1 cellular context compared by ENCODE assay signal in genomic region chr16:740764-741505, GRCh38.
TF ChIP-seq lines count a peak whose summit lies in the region.

Gene CIAO3, minus strand, starts transcription at chr16:740997. Its CDS starts 12 bp downstream, at chr16:740985.

TF ChIP-seq in HepG2, 621 proteins besides CTCF, POLR2A, EP300 and RAD21 (continued from another document and continues in another):
- no peak for TF ChIP-seq ZNF280D (CRISPR knock-in tag; IDR thresholded peaks at IDR 0.05)
- no peak for TF ChIP-seq SP1 (IDR thresholded peaks at IDR 0.05)
- peak; percentile 76 for TF ChIP-seq SP1 (CRISPR knock-in tag; IDR thresholded peaks at IDR 0.05)
- peak; percentile 23; the same call in 1 of the 2 replicates for TF ChIP-seq ZNF143 (CRISPR knock-in tag; IDR thresholded peaks at IDR 0.05)
- TF ChIP-seq HOXA7 (CRISPR knock-in tag; IDR thresholded peaks at IDR 0.05): no peak
- peak; percentile 97 for TF ChIP-seq ZNF800 (CRISPR knock-in tag; IDR thresholded peaks at IDR 0.05)
- no peak for TF ChIP-seq DZIP1 (CRISPR knock-in tag; IDR thresholded peaks at IDR 0.05)
- no peak for TF ChIP-seq KAT2B (IDR thresholded peaks at IDR 0.05; ENCODE audit: borderline replicate concordance, low read depth, low read length)
- no peak for TF ChIP-seq REXO4 (CRISPR knock-in tag; IDR thresholded peaks at IDR 0.05; ENCODE audit: borderline replicate concordance)
- TF ChIP-seq ZNF280B (CRISPR knock-in tag; IDR thresholded peaks at IDR 0.05; ENCODE audit: borderline replicate concordance): 0 out of 2 replicates have a peak, but pooled peaks have one; percentile 22
- TF ChIP-seq ZNF138 (CRISPR knock-in tag; IDR thresholded peaks at IDR 0.05; ENCODE audit: low read depth): peak; percentile 78; the same call in 1 of the 2 replicates
- TF ChIP-seq SOX13 (IDR thresholded peaks at IDR 0.05): no peak
- TF ChIP-seq SOX13 (CRISPR knock-in tag; conservative IDR thresholded peaks at IDR 0.05 in 1 of 2, IDR thresholded peaks at IDR 0.05 in 1 of 2): peak in 1 of 2 experiments; percentile 6; a peak in 1 of 4 replicates
- no peak for TF ChIP-seq ZNF354B (CRISPR knock-in tag; IDR thresholded peaks at IDR 0.05)
- TF ChIP-seq CHD4 (IDR thresholded peaks at IDR 0.05; ENCODE audit: borderline replicate concordance, low read length): no peak
- TF ChIP-seq MTF2 (CRISPR knock-in tag; IDR thresholded peaks at IDR 0.05; ENCODE audit: borderline replicate concordance): no peak
- no peak for TF ChIP-seq NFE2 (CRISPR knock-in tag; IDR thresholded peaks at IDR 0.05)
- TF ChIP-seq MEF2D (CRISPR knock-in tag; IDR thresholded peaks at IDR 0.05): no peak
- TF ChIP-seq ZBTB10 (CRISPR knock-in tag; IDR thresholded peaks at IDR 0.05; ENCODE audit: borderline replicate concordance): peak; percentile 90; the same call in 1 of the 2 replicates
- peak; percentile 54; the same call in 1 of the 2 replicates for TF ChIP-seq ZNF776 (CRISPR knock-in tag; IDR thresholded peaks at IDR 0.05)
- TF ChIP-seq ZBTB3 (CRISPR knock-in tag; IDR thresholded peaks at IDR 0.05; ENCODE audit: borderline replicate concordance, low read depth): peak; percentile 55; the same call in 1 of the 2 replicates
- TF ChIP-seq ZNF792 (CRISPR knock-in tag; IDR thresholded peaks at IDR 0.05): peak; percentile 71; the same call in 1 of the 2 replicates
- TF ChIP-seq JARID2 (CRISPR knock-in tag; IDR thresholded peaks at IDR 0.05; ENCODE audit: insufficient replicate concordance): peak; percentile 28
- peak; percentile 46 for TF ChIP-seq ELF3 (CRISPR knock-in tag; IDR thresholded peaks at IDR 0.05)
- no peak for TF ChIP-seq ZBTB49 (CRISPR knock-in tag; IDR thresholded peaks at IDR 0.05; ENCODE audit: borderline replicate concordance)
- TF ChIP-seq SP5 (CRISPR knock-in tag; IDR thresholded peaks at IDR 0.05; ENCODE audit: borderline replicate concordance, low read depth): 0 out of 2 replicates have a peak, but pooled peaks have one; percentile 40
- TF ChIP-seq STAT6 (CRISPR knock-in tag; IDR thresholded peaks at IDR 0.05; ENCODE audit: borderline replicate concordance): 0 out of 2 replicates have a peak, but pooled peaks have one; percentile 15
- peak; percentile 95 for TF ChIP-seq ATF7-NPFF (CRISPR knock-in tag; IDR thresholded peaks at IDR 0.05; ENCODE audit: low read depth)
- no peak for TF ChIP-seq ZNF24 (IDR thresholded peaks at IDR 0.05)
- 0 out of 2 replicates have a peak, but pooled peaks have one; percentile 15 for TF ChIP-seq HOMEZ (CRISPR knock-in tag; IDR thresholded peaks at IDR 0.05; ENCODE audit: low read depth)
- no peak for TF ChIP-seq MBNL3 (CRISPR knock-in tag; conservative IDR thresholded peaks at IDR 0.05)
- no peak for TF ChIP-seq FOXP1 (IDR thresholded peaks at IDR 0.05)
- 0 out of 2 replicates have a peak, but pooled peaks have one; percentile 18 for TF ChIP-seq FOXP1 (CRISPR knock-in tag; IDR thresholded peaks at IDR 0.05)
- peak; percentile 88 for TF ChIP-seq UBTF (CRISPR knock-in tag; IDR thresholded peaks at IDR 0.05)
